Comparison of ENCODE assay signal across 8 cellular contexts in the genomic region with DNA sequence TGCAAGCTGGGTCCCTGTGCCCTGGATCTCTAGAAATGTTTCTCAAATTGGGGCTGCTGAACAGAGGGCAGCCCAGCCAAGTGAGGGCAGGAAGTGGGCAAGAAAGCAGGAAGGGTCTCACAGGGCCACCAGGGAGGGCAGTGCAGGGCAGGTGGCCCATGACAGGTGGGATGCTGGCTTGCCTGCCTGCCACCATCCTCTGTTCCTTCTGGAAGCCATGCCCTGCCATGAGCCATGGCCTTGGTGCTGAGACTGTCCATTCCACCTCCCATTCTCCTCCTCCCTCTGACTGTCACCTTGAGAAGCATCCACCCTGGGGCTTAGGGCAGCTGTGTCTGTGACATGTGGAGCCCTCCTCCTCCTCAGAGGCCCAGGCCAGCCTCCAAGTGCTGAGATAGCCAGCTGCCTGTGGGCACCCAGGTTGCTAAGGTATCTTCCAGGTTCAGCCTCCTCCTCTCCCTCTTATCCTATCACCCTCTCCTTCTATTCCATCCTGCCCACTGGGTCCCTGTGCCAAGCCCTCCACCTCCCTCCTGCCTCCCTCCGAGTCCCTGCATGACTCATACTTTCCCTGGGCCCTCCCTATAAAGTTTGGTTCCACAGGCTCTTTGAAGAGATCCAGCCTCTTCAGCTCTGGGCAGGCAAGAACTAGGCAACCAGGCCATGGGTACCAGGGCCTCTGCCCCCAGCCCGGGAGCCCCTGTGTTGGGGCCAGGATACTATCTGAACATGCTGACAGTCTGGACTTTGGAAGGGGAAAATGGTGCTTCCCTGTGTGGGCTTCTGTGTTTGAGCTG. TPM values are rescaled to one million over a fixed set of nuclear protein-coding genes. Genes with fewer than 3 reads are reported as not detected.
DNase-seq lines count a peak whose midpoint lies in the region; ATAC-seq and TF ChIP-seq lines count a peak whose summit lies in the region.

No MANE protein-coding gene starts in this region.

- peak; percentile 64 for DNase-seq in HK-2 (ENCODE audit: unreplicated experiment)
- DNase-seq in activated CD4-positive, alpha-beta T cell treated with anti-CD3 and anti-CD28 coated beads for 4 hours: peak; percentile 71 to 75
- DNase-seq in epithelial cell of esophagus (ENCODE audit: low read depth): peak; percentile 42
- no peak for DNase-seq in NCI-H1436 treated with DMSO at 0.1 percent for 48 hours (lab: John Stamatoyannopoulos, UW)
- no peak for DNase-seq in Karpas-422
- DNase-seq in NCI-H345 treated with DMSO at 0.1 percent for 48 hours (lab: John Stamatoyannopoulos, UW; ENCODE audit: unreplicated experiment): no peak

- no peaks in the 10 kb centered on the region for H3K9me3 ChIP-seq in neutrophil
- no peaks in the 10 kb centered on the region for H3K9me3 ChIP-seq in Karpas-422 (ENCODE audit: low read length)

- H3K4me3 ChIP-seq in epithelial cell of esophagus (ENCODE audit: low read length): no peak overlapping the region
- H3K4me3 ChIP-seq in neutrophil (ENCODE audit: low read depth in 1 of 2, low read length in 1 of 2): peak overlapping the region; percentile 99 to 100
- no peak overlapping the region for H3K4me3 ChIP-seq in Karpas-422 (ENCODE audit: low read length)

- no peak for ATAC-seq in HG02623 (IDR thresholded peaks at IDR 0.05; ENCODE audit: unreplicated experiment)

- peaks cover 74 to 87% of the 10 kb centered on the region in 2 experiments for H3K4me1 ChIP-seq in neutrophil (ENCODE audit: control insufficient read depth in 1 of 2, insufficient read depth in 1 of 2, low read depth in 1 of 2, low read length in 1 of 2)
- H3K4me1 ChIP-seq in Karpas-422 (ENCODE audit: low read length): peaks cover 40% of the 10 kb centered on the region

- H3K27me3 ChIP-seq in neutrophil (no peaks in the 10 kb centered on the region), Karpas-422 (ENCODE audit: low read length) (peaks cover 2% of the 10 kb centered on the region; the same call in 1 of the 2 replicates)

- no peaks in the 10 kb centered on the region for H3K79me2 ChIP-seq in Karpas-422 (ENCODE audit: low read length)

- H2AFZ ChIP-seq in Karpas-422 (ENCODE audit: low read length): no peak overlapping the region

- peaks cover 59% of the 10 kb centered on the region for H3K36me3 ChIP-seq in neutrophil
- H3K36me3 ChIP-seq in Karpas-422 (ENCODE audit: insufficient read depth, low read length): no peaks in the 10 kb centered on the region

- no peaks in the 10 kb centered on the region for H3K9me2 ChIP-seq in Karpas-422 (replicated peaks; ENCODE audit: insufficient read depth, low read length)

- H3K9ac ChIP-seq in Karpas-422 (ENCODE audit: low read length): no peak overlapping the region

- H3K27ac ChIP-seq in neutrophil (peak overlapping the region; percentile 99), Karpas-422 (ENCODE audit: low read length) (no peak overlapping the region)

- H4K20me1 ChIP-seq in Karpas-422 (ENCODE audit: insufficient read depth, low read depth, low read length): no peaks in the 10 kb centered on the region

- no peak overlapping the region for H3K4me2 ChIP-seq in Karpas-422 (ENCODE audit: low read depth, low read length, poor library complexity, severe bottlenecking)

- TF ChIP-seq CTCF in epithelial cell of esophagus (IDR thresholded peaks at IDR 0.05; ENCODE audit: insufficient read depth, low read depth, low read length, missing control alignments) (no peak), neutrophil (IDR thresholded peaks at IDR 0.05) (no peak)

RNA-seq across cellular contexts. Expression of gene VSIR, which starts 1.3 kb away (rescaled TPM):
- 0.07 and 1.8 TPM in 2 replicates for total RNA-seq in Karpas-422 (2014; rRNA removed; shearing (Covaris generic); ENCODE audit: low replicate concordance)

RNA-seq across cellular contexts. Expression of gene C10orf105, which starts 52.4 kb away (rescaled TPM):
- total RNA-seq in Karpas-422 (2014; rRNA removed; shearing (Covaris generic); ENCODE audit: low replicate concordance): not detected in 2 replicates

Comparison
In these comparisons a context has a peak if more than half of its experiments do, and no peak if none do; other contexts are left out.
1. DNase-seq: peak in HK-2 (single experiment), activated CD4-positive, alpha-beta T cell treated with anti-CD3 and anti-CD28 coated beads for 4 hours (2 of 2) and epithelial cell of esophagus (single experiment); none in NCI-H1436 treated with DMSO at 0.1 percent for 48 hours (single experiment), Karpas-422 (single experiment) and NCI-H345 treated with DMSO at 0.1 percent for 48 hours (single experiment).
2. H3K4me3 ChIP-seq: peak in neutrophil (2 of 2); none in epithelial cell of esophagus (single experiment) and Karpas-422 (single experiment).